17 cellular contexts compared by ENCODE assay signal in genomic region chr18:62778976-62779869, GRCh38.
DNase-seq lines count a peak whose midpoint lies in the region; FAIRE-seq and TF ChIP-seq lines count a peak whose summit lies in the region.
"Had no signal": no experiment of that assay in that cellular context is flagged by ENCODE, and none has a peak within 500 bp of the region (broad histone marks: within the 10 kb centered on the region; RNA-seq: fewer than 3 reads in every experiment).

No MANE protein-coding gene starts in this region.

- peak; percentile 75 for FAIRE-seq in GM12891 (lab: Jason Lieb, UNC)
- FAIRE-seq: colon had no signal

- DNase-seq in DMS53 (lab: John Stamatoyannopoulos, UW) (peak; percentile 48), DMS53 treated with DMSO at 0.1 percent for 48 hours (lab: John Stamatoyannopoulos, UW; ENCODE audit: unreplicated experiment) (no peak), GM12891 (ENCODE audit: insufficient read length, low spot score) (no peak), SK-N-DZ (ENCODE audit: low spot score) (peak; percentile 87), endothelial cell (ENCODE audit: low spot score) (no peak), NCI-H226 (no peak), NCI-H774 (lab: John Stamatoyannopoulos, UW) (no peak), A172 (ENCODE audit: low spot score) (no peak)
- DNase-seq: 8988T; CD4-positive, alpha-beta T cell; esophagus squamous epithelium; GOT3; hippocampal formation; left ventricle myocardium superior; natural killer cell; NCI-H446 had no signal

- no peak for TF ChIP-seq CTCF in endothelial cell (IDR thresholded peaks at IDR 0.05; ENCODE audit: unreplicated experiment)

- H3K36me3 Mint-ChIP-seq in endothelial cell (ENCODE audit: low read depth, unreplicated experiment): no peaks in the 10 kb centered on the region
- H3K36me3 Mint-ChIP-seq: natural killer cell had no signal

- no peaks in the 10 kb centered on the region for H3K27me3 Mint-ChIP-seq in endothelial cell (ENCODE audit: unreplicated experiment)
- H3K27me3 Mint-ChIP-seq: CD4-positive, alpha-beta T cell had no signal

- peaks cover 45% of the 10 kb centered on the region for H3K4me1 Mint-ChIP-seq in endothelial cell (ENCODE audit: unreplicated experiment)

- peak overlapping the region; percentile 43 for H3K27ac Mint-ChIP-seq in endothelial cell (ENCODE audit: unreplicated experiment)
- H3K27ac Mint-ChIP-seq: CD4-positive, alpha-beta T cell; natural killer cell had no signal

- H3K4me3 Mint-ChIP-seq in endothelial cell (ENCODE audit: unreplicated experiment): no peak overlapping the region
- H3K4me3 Mint-ChIP-seq: CD4-positive, alpha-beta T cell; natural killer cell had no signal

- H3K9me3 Mint-ChIP-seq in endothelial cell (ENCODE audit: unreplicated experiment): no peaks in the 10 kb centered on the region
- H3K9me3 Mint-ChIP-seq: CD4-positive, alpha-beta T cell; natural killer cell had no signal

- no peak for TF ChIP-seq POLR2A in GM12891 (IDR thresholded peaks at IDR 0.05; ENCODE audit: low read depth, low read length)

TF ChIP-seq in GM12891, 5 proteins besides CTCF, POLR2A, EP300 and RAD21:
- TF ChIP-seq SPI1 (IDR thresholded peaks at IDR 0.05; ENCODE audit: low read depth, low read length) (no peak), POU2F2 (IDR thresholded peaks at IDR 0.05; ENCODE audit: low read depth, low read length) (no peak), TAF1 (IDR thresholded peaks at IDR 0.05; ENCODE audit: low read depth, low read length) (no peak), PAX5 (IDR thresholded peaks at IDR 0.05; ENCODE audit: insufficient read depth, low read length, severe bottlenecking) (no peak)

Comparison
In these comparisons a context has a peak if more than half of its experiments do, and no peak if none do; other contexts are left out.
1. DNase-seq: peak in DMS53 (single experiment) and SK-N-DZ (single experiment); none in DMS53 treated with DMSO at 0.1 percent for 48 hours (single experiment), GM12891 (single experiment), endothelial cell (single experiment), NCI-H226 (single experiment), NCI-H774 (single experiment) and A172 (single experiment).